Comparison of ENCODE assay signal across 16 cellular contexts in the genomic region with DNA sequence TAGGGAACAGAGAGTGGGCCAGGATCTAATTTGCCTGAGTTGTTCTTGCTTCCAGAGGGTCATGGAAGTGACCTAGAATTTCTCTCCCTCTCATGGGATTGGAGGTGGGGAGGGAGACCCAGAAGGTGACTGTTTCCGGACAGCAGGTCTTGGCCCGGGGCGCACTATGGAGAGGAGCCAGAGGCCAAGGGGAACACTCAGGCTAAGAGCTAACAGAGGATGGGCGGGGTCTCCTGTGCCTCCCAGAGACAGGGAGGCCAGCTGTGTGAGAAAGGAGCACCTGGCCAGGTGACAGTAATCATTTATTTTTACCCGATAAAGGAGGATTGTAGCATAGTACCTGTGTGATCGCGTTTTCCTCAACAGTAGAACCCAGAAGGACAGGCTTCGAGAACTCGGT. TPM values are rescaled to one million over a fixed set of nuclear protein-coding genes. Genes with fewer than 3 reads are reported as not detected.
DNase-seq lines count a peak whose midpoint lies in the region; ATAC-seq, FAIRE-seq and TF ChIP-seq lines count a peak whose summit lies in the region.
"Had no signal": no experiment of that assay in that cellular context is flagged by ENCODE, and none has a peak within 500 bp of the region (broad histone marks: within the 10 kb centered on the region; RNA-seq: fewer than 3 reads in every experiment).

No MANE protein-coding gene starts in this region.

- no peaks in the 10 kb centered on the region for H3K36me3 ChIP-seq in pancreas

- H3K36me3 Mint-ChIP-seq in activated naive CD4-positive, alpha-beta T cell treated with anti-CD3 and anti-CD28 coated beads, Interleukin-2, amount 50 U/mL, for 24 hours: no peaks in the 10 kb centered on the region
- H3K36me3 Mint-ChIP-seq in activated naive CD4-positive, alpha-beta T cell treated with anti-CD3 and anti-CD28 coated beads, Interleukin-2, amount 10 ng/mL, durations not matched to agents 7 days and 5 days: no peaks in the 10 kb centered on the region
- no peaks in the 10 kb centered on the region for H3K36me3 Mint-ChIP-seq in WTC11
- H3K36me3 Mint-ChIP-seq: CD8-positive, alpha-beta memory T cell had no signal

- H3K4me1 ChIP-seq in pancreas: peaks cover 0 to 6% (median 5%) of the 10 kb centered on the region in 3 donors

- H3K4me3 Mint-ChIP-seq in activated naive CD4-positive, alpha-beta T cell treated with anti-CD3 and anti-CD28 coated beads, Interleukin-2, amount 50 U/mL, for 24 hours: no peak overlapping the region
- no peak overlapping the region for H3K4me3 Mint-ChIP-seq in activated naive CD4-positive, alpha-beta T cell treated with anti-CD3 and anti-CD28 coated beads, Interleukin-2, amount 10 ng/mL, durations not matched to agents 7 days and 5 days
- H3K4me3 Mint-ChIP-seq in WTC11: no peak overlapping the region
- H3K4me3 Mint-ChIP-seq: CD8-positive, alpha-beta memory T cell; IgD-negative memory B cell had no signal

- ATAC-seq in WTC11 (peak; percentile 46), pancreas (peak; percentile 87 to 96 (median 92)), GM18498 (IDR thresholded peaks at IDR 0.05; ENCODE audit: unreplicated experiment) (no peak)
- ATAC-seq: PC-3 had no signal

- no peak overlapping the region for H3K27ac ChIP-seq in pancreas
- H3K27ac ChIP-seq: SK-N-MC had no signal

- peak overlapping the region; percentile 12 for H3K27ac Mint-ChIP-seq in activated naive CD4-positive, alpha-beta T cell treated with anti-CD3 and anti-CD28 coated beads, Interleukin-2, amount 50 U/mL, for 24 hours
- H3K27ac Mint-ChIP-seq in activated naive CD4-positive, alpha-beta T cell treated with anti-CD3 and anti-CD28 coated beads, Interleukin-2, amount 10 ng/mL, durations not matched to agents 7 days and 5 days: no peak overlapping the region
- H3K27ac Mint-ChIP-seq in WTC11: no peak overlapping the region
- H3K27ac Mint-ChIP-seq: IgD-negative memory B cell had no signal

- DNase-seq in activated naive CD4-positive, alpha-beta T cell treated with anti-CD3 and anti-CD28 coated beads, Interleukin-2, amount 10 ng/mL, durations not matched to agents 7 days and 5 days: no peak
- DNase-seq in NCI-H2029 (lab: John Stamatoyannopoulos, UW) (peak; percentile 2), WTC11 (ENCODE audit: low spot score) (no peak), pancreas (peak; percentile 64 to 82 (median 72))
- DNase-seq in stimulated activated CD4-positive, alpha-beta T cell treated with anti-CD3 and anti-CD28 coated beads, Interleukin-12 subunit alpha, Interleukin-12 subunit beta, amount 100 ng/mL, for 4 hours: no peak
- DNase-seq: ACHN; CD8-positive, alpha-beta memory T cell; DND-41; GDM1; NCI-H1436; PC-3 had no signal

- POLR2A ChIA-PET in WTC11 (lab: Charles Lee): no interaction called here

- peaks cover 65% of the 10 kb centered on the region for H3K4me1 Mint-ChIP-seq in activated naive CD4-positive, alpha-beta T cell treated with anti-CD3 and anti-CD28 coated beads, Interleukin-2, amount 50 U/mL, for 24 hours
- peaks cover 28% of the 10 kb centered on the region for H3K4me1 Mint-ChIP-seq in activated naive CD4-positive, alpha-beta T cell treated with anti-CD3 and anti-CD28 coated beads, Interleukin-2, amount 10 ng/mL, durations not matched to agents 7 days and 5 days
- H3K4me1 Mint-ChIP-seq in WTC11: peaks cover 3% of the 10 kb centered on the region; the same call in 1 of the 2 replicates

- FAIRE-seq in pancreas (lab: Jason Lieb, UNC): no peak
- FAIRE-seq: GM12892 had no signal

- H3K9me3 Mint-ChIP-seq in activated naive CD4-positive, alpha-beta T cell treated with anti-CD3 and anti-CD28 coated beads, Interleukin-2, amount 50 U/mL, for 24 hours: no peaks in the 10 kb centered on the region
- no peaks in the 10 kb centered on the region for H3K9me3 Mint-ChIP-seq in activated naive CD4-positive, alpha-beta T cell treated with anti-CD3 and anti-CD28 coated beads, Interleukin-2, amount 10 ng/mL, durations not matched to agents 7 days and 5 days
- H3K9me3 Mint-ChIP-seq in WTC11: no peaks in the 10 kb centered on the region
- H3K9me3 Mint-ChIP-seq: CD8-positive, alpha-beta memory T cell; IgD-negative memory B cell had no signal

- H3K9me3 ChIP-seq in pancreas: no peaks in the 10 kb centered on the region

- no peaks in the 10 kb centered on the region for H3K27me3 Mint-ChIP-seq in activated naive CD4-positive, alpha-beta T cell treated with anti-CD3 and anti-CD28 coated beads, Interleukin-2, amount 50 U/mL, for 24 hours
- peaks cover 10% of the 10 kb centered on the region for H3K27me3 Mint-ChIP-seq in activated naive CD4-positive, alpha-beta T cell treated with anti-CD3 and anti-CD28 coated beads, Interleukin-2, amount 10 ng/mL, durations not matched to agents 7 days and 5 days
- H3K27me3 Mint-ChIP-seq in WTC11 (ENCODE audit: low read depth): no peaks in the 10 kb centered on the region

- WGBS in pancreas, 2 donors: 19 to 26% methylated on average over 9 of the region's 9 CpGs

- no peak for TF ChIP-seq CTCF in WTC11 (IDR thresholded peaks at IDR 0.05)
- TF ChIP-seq CTCF in pancreas (IDR thresholded peaks at IDR 0.05): no peak

- no peak overlapping the region for H3K4me3 ChIP-seq in pancreas
- H3K4me3 ChIP-seq: SK-N-MC had no signal

- H3K27me3 ChIP-seq in pancreas: no peaks in the 10 kb centered on the region

- CTCF ChIA-PET in activated naive CD4-positive, alpha-beta T cell treated with anti-CD3 and anti-CD28 coated beads, Interleukin-2, amount 10 ng/mL, durations not matched to agents 7 days and 5 days (lab: Charles Lee): no interaction called here
- CTCF ChIA-PET in WTC11 (lab: Charles Lee): no interaction called here

- intact Hi-C loops in pancreas (cut with DNase I): no loop called here

TF ChIP-seq in WTC11, 78 proteins besides CTCF, POLR2A, EP300 and RAD21 (continues in another document):
- TF ChIP-seq ZNF532 (CRISPR knock-in tag; IDR thresholded peaks at IDR 0.05; ENCODE audit: borderline replicate concordance) (no peak), ATF6 (CRISPR knock-in tag; IDR thresholded peaks at IDR 0.05) (no peak), FOXJ3 (CRISPR knock-in tag; IDR thresholded peaks at IDR 0.05; ENCODE audit: borderline replicate concordance) (no peak), NFE2L1 (CRISPR knock-in tag; IDR thresholded peaks at IDR 0.05) (no peak), ZNF263 (CRISPR knock-in tag; IDR thresholded peaks at IDR 0.05; ENCODE audit: low read depth) (no peak), MAX (CRISPR knock-in tag; IDR thresholded peaks at IDR 0.05) (no peak), RORB (CRISPR knock-in tag; IDR thresholded peaks at IDR 0.05) (no peak)

RNA-seq across cellular contexts. Expression of gene ANKH, which starts 50.9 kb away (rescaled TPM):
- 16.9 to 19.6 TPM (median 18.6 TPM) in 3 replicates for total RNA-seq in WTC11 (2021)
- total RNA-seq in pancreas: 10 to 100 TPM; 26.9 to 48.6 (median 40.3) TPM
- polyA plus RNA-seq in pancreas: 10 to 100 TPM; 11.8 to 36.0 TPM

Comparison
In these comparisons a context has a peak if more than half of its experiments do, and no peak if none do; other contexts are left out.
1. DNase-seq: peak in NCI-H2029 (single experiment) and pancreas (6 of 6); none in activated naive CD4-positive, alpha-beta T cell treated with anti-CD3 and anti-CD28 coated beads, Interleukin-2, amount 10 ng/mL, durations not matched to agents 7 days and 5 days (single experiment), WTC11 (single experiment) and stimulated activated CD4-positive, alpha-beta T cell treated with anti-CD3 and anti-CD28 coated beads, Interleukin-12 subunit alpha, Interleukin-12 subunit beta, amount 100 ng/mL, for 4 hours (single experiment).